Comparison of ENCODE assay signal across 1 cellular context in the genomic region with DNA sequence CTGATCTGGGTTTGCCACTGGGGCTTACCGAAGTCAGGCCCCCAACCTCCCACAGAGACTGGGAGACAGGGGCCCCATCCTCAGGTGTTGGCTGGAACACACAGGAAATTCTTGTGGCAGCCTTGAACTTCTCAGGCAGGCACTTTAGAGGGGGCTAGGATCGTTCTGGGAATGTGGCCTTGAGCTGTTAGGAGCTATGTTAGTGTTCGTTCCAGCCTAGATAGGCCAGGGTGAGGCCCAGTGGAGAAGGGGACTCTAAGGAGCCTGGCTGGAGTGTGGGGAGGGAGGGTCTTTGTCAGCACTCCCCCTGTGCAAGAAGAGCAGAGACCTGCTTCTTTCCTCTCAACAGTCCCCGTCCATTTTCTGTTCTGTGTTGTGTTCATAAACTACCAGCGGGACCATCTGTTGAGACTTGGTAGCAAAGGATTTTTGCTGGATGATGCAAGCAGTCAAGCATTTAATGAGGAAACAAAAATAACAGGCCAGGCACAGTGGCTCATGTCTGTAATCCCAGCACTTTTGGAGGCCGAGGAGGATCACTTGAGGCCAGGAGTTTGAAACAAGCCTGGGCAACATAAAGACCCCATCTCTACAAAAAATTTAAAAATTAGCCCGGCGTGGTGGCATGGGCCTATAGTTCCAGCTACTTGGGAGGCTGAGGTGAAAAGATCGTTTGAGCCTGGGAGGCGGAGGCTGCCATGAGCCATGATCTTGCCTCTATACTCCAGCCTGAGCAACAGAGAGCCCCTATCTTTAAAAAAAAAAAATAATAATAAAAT.
TF ChIP-seq lines count a peak whose summit lies in the region.

No MANE protein-coding gene starts in this region.

TF ChIP-seq in HepG2, 621 proteins besides CTCF, POLR2A, EP300 and RAD21 (continued from another document and continues in another):
- TF ChIP-seq, protein P1, sequence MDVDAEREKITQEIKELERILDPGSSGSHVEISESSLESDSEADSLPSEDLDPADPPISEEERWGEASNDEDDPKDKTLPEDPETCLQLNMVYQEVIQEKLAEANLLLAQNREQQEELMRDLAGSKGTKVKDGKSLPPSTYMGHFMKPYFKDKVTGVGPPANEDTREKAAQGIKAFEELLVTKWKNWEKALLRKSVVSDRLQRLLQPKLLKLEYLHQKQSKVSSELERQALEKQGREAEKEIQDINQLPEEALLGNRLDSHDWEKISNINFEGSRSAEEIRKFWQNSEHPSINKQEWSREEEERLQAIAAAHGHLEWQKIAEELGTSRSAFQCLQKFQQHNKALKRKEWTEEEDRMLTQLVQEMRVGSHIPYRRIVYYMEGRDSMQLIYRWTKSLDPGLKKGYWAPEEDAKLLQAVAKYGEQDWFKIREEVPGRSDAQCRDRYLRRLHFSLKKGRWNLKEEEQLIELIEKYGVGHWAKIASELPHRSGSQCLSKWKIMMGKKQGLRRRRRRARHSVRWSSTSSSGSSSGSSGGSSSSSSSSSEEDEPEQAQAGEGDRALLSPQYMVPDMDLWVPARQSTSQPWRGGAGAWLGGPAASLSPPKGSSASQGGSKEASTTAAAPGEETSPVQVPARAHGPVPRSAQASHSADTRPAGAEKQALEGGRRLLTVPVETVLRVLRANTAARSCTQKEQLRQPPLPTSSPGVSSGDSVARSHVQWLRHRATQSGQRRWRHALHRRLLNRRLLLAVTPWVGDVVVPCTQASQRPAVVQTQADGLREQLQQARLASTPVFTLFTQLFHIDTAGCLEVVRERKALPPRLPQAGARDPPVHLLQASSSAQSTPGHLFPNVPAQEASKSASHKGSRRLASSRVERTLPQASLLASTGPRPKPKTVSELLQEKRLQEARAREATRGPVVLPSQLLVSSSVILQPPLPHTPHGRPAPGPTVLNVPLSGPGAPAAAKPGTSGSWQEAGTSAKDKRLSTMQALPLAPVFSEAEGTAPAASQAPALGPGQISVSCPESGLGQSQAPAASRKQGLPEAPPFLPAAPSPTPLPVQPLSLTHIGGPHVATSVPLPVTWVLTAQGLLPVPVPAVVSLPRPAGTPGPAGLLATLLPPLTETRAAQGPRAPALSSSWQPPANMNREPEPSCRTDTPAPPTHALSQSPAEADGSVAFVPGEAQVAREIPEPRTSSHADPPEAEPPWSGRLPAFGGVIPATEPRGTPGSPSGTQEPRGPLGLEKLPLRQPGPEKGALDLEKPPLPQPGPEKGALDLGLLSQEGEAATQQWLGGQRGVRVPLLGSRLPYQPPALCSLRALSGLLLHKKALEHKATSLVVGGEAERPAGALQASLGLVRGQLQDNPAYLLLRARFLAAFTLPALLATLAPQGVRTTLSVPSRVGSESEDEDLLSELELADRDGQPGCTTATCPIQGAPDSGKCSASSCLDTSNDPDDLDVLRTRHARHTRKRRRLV (CRISPR knock-in tag; IDR thresholded peaks at IDR 0.05), result 0 out of 2 replicates have a peak, but pooled peaks have one; percentile 43
- no peak for TF ChIP-seq NFE2 (CRISPR knock-in tag; IDR thresholded peaks at IDR 0.05)
- TF ChIP-seq, protein P2, sequence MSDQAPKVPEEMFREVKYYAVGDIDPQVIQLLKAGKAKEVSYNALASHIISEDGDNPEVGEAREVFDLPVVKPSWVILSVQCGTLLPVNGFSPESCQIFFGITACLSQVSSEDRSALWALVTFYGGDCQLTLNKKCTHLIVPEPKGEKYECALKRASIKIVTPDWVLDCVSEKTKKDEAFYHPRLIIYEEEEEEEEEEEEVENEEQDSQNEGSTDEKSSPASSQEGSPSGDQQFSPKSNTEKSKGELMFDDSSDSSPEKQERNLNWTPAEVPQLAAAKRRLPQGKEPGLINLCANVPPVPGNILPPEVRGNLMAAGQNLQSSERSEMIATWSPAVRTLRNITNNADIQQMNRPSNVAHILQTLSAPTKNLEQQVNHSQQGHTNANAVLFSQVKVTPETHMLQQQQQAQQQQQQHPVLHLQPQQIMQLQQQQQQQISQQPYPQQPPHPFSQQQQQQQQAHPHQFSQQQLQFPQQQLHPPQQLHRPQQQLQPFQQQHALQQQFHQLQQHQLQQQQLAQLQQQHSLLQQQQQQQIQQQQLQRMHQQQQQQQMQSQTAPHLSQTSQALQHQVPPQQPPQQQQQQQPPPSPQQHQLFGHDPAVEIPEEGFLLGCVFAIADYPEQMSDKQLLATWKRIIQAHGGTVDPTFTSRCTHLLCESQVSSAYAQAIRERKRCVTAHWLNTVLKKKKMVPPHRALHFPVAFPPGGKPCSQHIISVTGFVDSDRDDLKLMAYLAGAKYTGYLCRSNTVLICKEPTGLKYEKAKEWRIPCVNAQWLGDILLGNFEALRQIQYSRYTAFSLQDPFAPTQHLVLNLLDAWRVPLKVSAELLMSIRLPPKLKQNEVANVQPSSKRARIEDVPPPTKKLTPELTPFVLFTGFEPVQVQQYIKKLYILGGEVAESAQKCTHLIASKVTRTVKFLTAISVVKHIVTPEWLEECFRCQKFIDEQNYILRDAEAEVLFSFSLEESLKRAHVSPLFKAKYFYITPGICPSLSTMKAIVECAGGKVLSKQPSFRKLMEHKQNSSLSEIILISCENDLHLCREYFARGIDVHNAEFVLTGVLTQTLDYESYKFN (CRISPR knock-in tag; conservative IDR thresholded peaks at IDR 0.05), result peak; percentile 57
- 0 out of 2 replicates have a peak, but pooled peaks have one; percentile 67 for TF ChIP-seq GLI4 (CRISPR knock-in tag; IDR thresholded peaks at IDR 0.05; ENCODE audit: borderline replicate concordance)
- TF ChIP-seq HIVEP1 (CRISPR knock-in tag; IDR thresholded peaks at IDR 0.05), result no peak
- TF ChIP-seq NFE2L2 (IDR thresholded peaks at IDR 0.05; ENCODE audit: low read length), result no peak
- TF ChIP-seq ZFY (CRISPR knock-in tag; IDR thresholded peaks at IDR 0.05), result peak; percentile 52
- TF ChIP-seq MED1 (CRISPR knock-in tag; IDR thresholded peaks at IDR 0.05), result peak; percentile 24; the same call in 1 of the 2 replicates
- no peak for TF ChIP-seq FOXA3 (CRISPR knock-in tag; IDR thresholded peaks at IDR 0.05)
- TF ChIP-seq ZMYM4 (CRISPR knock-in tag; IDR thresholded peaks at IDR 0.05), result peak; percentile 33; the same call in 1 of the 2 replicates
- no peak for TF ChIP-seq DR1 (CRISPR knock-in tag; IDR thresholded peaks at IDR 0.05)
- TF ChIP-seq ZNF251 (CRISPR knock-in tag; IDR thresholded peaks at IDR 0.05), result no peak
- TF ChIP-seq, protein P3, sequence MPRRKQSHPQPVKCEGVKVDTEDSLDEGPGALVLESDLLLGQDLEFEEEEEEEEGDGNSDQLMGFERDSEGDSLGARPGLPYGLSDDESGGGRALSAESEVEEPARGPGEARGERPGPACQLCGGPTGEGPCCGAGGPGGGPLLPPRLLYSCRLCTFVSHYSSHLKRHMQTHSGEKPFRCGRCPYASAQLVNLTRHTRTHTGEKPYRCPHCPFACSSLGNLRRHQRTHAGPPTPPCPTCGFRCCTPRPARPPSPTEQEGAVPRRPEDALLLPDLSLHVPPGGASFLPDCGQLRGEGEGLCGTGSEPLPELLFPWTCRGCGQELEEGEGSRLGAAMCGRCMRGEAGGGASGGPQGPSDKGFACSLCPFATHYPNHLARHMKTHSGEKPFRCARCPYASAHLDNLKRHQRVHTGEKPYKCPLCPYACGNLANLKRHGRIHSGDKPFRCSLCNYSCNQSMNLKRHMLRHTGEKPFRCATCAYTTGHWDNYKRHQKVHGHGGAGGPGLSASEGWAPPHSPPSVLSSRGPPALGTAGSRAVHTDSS (CRISPR knock-in tag; conservative IDR thresholded peaks at IDR 0.05), result no peak
- TF ChIP-seq TBX2 (CRISPR knock-in tag; IDR thresholded peaks at IDR 0.05; ENCODE audit: borderline replicate concordance), result peak; percentile 77; the same call in 1 of the 2 replicates
- TF ChIP-seq, protein P4, sequence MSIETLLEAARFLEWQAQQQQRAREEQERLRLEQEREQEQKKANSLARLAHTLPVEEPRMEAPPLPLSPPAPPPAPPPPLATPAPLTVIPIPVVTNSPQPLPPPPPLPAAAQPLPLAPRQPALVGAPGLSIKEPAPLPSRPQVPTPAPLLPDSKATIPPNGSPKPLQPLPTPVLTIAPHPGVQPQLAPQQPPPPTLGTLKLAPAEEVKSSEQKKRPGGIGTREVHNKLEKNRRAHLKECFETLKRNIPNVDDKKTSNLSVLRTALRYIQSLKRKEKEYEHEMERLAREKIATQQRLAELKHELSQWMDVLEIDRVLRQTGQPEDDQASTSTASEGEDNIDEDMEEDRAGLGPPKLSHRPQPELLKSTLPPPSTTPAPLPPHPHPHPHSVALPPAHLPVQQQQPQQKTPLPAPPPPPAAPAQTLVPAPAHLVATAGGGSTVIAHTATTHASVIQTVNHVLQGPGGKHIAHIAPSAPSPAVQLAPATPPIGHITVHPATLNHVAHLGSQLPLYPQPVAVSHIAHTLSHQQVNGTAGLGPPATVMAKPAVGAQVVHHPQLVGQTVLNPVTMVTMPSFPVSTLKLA (IDR thresholded peaks at IDR 0.05), result no peak
- peak; percentile 32; the same call in 1 of the 2 replicates for TF ChIP-seq HOXA3 (CRISPR knock-in tag; IDR thresholded peaks at IDR 0.05)
- 0 out of 2 replicates have a peak, but pooled peaks have one; percentile 37 for TF ChIP-seq CCDC6 (CRISPR knock-in tag; IDR thresholded peaks at IDR 0.05)
- TF ChIP-seq ZNF333 (CRISPR knock-in tag; IDR thresholded peaks at IDR 0.05; ENCODE audit: borderline replicate concordance), result 0 out of 2 replicates have a peak, but pooled peaks have one; percentile 49
- no peak for TF ChIP-seq ZNF101 (CRISPR knock-in tag; IDR thresholded peaks at IDR 0.05; ENCODE audit: borderline replicate concordance, low read depth)
- TF ChIP-seq KAT8 (CRISPR knock-in tag; IDR thresholded peaks at IDR 0.05), result peak; percentile 52; the same call in 1 of the 2 replicates
- TF ChIP-seq HCFC1 (IDR thresholded peaks at IDR 0.05; ENCODE audit: low read depth, low read length), result no peak
- TF ChIP-seq ZNF652 (CRISPR knock-in tag; IDR thresholded peaks at IDR 0.05; ENCODE audit: borderline replicate concordance, low read depth), result no peak
- TF ChIP-seq, protein P5, sequence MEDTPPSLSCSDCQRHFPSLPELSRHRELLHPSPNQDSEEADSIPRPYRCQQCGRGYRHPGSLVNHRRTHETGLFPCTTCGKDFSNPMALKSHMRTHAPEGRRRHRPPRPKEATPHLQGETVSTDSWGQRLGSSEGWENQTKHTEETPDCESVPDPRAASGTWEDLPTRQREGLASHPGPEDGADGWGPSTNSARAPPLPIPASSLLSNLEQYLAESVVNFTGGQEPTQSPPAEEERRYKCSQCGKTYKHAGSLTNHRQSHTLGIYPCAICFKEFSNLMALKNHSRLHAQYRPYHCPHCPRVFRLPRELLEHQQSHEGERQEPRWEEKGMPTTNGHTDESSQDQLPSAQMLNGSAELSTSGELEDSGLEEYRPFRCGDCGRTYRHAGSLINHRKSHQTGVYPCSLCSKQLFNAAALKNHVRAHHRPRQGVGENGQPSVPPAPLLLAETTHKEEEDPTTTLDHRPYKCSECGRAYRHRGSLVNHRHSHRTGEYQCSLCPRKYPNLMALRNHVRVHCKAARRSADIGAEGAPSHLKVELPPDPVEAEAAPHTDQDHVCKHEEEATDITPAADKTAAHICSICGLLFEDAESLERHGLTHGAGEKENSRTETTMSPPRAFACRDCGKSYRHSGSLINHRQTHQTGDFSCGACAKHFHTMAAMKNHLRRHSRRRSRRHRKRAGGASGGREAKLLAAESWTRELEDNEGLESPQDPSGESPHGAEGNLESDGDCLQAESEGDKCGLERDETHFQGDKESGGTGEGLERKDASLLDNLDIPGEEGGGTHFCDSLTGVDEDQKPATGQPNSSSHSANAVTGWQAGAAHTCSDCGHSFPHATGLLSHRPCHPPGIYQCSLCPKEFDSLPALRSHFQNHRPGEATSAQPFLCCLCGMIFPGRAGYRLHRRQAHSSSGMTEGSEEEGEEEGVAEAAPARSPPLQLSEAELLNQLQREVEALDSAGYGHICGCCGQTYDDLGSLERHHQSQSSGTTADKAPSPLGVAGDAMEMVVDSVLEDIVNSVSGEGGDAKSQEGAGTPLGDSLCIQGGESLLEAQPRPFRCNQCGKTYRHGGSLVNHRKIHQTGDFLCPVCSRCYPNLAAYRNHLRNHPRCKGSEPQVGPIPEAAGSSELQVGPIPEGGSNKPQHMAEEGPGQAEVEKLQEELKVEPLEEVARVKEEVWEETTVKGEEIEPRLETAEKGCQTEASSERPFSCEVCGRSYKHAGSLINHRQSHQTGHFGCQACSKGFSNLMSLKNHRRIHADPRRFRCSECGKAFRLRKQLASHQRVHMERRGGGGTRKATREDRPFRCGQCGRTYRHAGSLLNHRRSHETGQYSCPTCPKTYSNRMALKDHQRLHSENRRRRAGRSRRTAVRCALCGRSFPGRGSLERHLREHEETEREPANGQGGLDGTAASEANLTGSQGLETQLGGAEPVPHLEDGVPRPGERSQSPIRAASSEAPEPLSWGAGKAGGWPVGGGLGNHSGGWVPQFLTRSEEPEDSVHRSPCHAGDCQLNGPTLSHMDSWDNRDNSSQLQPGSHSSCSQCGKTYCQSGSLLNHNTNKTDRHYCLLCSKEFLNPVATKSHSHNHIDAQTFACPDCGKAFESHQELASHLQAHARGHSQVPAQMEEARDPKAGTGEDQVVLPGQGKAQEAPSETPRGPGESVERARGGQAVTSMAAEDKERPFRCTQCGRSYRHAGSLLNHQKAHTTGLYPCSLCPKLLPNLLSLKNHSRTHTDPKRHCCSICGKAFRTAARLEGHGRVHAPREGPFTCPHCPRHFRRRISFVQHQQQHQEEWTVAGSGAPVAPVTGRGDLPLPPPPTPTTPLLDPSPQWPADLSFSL (CRISPR knock-in tag; IDR thresholded peaks at IDR 0.05), result no peak
- TF ChIP-seq, protein P6, sequence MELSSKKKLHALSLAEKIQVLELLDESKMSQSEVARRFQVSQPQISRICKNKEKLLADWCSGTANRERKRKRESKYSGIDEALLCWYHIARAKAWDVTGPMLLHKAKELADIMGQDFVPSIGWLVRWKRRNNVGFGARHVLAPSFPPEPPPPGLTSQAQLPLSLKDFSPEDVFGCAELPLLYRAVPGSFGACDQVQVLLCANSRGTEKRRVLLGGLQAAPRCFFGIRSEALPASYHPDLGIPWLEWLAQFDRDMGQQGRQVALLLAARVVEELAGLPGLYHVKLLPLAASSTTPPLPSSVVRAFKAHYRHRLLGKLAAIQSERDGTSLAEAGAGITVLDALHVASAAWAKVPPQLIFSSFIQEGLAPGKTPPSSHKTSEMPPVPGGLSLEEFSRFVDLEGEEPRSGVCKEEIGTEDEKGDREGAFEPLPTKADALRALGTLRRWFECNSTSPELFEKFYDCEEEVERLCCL (CRISPR knock-in tag; IDR thresholded peaks at IDR 0.05; ENCODE audit: borderline replicate concordance), result no peak
- TF ChIP-seq, protein P7, sequence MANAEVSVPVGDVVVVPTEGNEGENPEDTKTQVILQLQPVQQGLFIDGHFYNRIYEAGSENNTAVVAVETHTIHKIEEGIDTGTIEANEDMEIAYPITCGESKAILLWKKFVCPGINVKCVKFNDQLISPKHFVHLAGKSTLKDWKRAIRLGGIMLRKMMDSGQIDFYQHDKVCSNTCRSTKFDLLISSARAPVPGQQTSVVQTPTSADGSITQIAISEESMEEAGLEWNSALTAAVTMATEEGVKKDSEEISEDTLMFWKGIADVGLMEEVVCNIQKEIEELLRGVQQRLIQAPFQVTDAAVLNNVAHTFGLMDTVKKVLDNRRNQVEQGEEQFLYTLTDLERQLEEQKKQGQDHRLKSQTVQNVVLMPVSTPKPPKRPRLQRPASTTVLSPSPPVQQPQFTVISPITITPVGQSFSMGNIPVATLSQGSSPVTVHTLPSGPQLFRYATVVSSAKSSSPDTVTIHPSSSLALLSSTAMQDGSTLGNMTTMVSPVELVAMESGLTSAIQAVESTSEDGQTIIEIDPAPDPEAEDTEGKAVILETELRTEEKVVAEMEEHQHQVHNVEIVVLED (CRISPR knock-in tag; IDR thresholded peaks at IDR 0.05; ENCODE audit: borderline replicate concordance), result no peak
- TF ChIP-seq BORCS8-MEF2B (CRISPR knock-in tag; IDR thresholded peaks at IDR 0.05), result no peak
- TF ChIP-seq TCF7 (IDR thresholded peaks at IDR 0.05; ENCODE audit: low read depth), result no peak
- TF ChIP-seq PHF21A (CRISPR knock-in tag; IDR thresholded peaks at IDR 0.05), result 0 out of 2 replicates have a peak, but pooled peaks have one; percentile 40
- TF ChIP-seq FOXO1 (CRISPR knock-in tag; IDR thresholded peaks at IDR 0.05), result no peak
- TF ChIP-seq GFI1 (CRISPR knock-in tag; IDR thresholded peaks at IDR 0.05; ENCODE audit: borderline replicate concordance), result 0 out of 2 replicates have a peak, but pooled peaks have one; percentile 58
